ENCODE assay signal across 18 cellular contexts in genomic region chr3:1118074-1118473, GRCh38. TPM values are rescaled to one million over a fixed set of nuclear protein-coding genes. Genes with fewer than 3 reads are reported as not detected.
A peak's percentile ranks its signal among the peaks of the same experiment; 100 is the strongest.
DNase-seq lines count a peak whose midpoint lies in the region; ATAC-seq and TF ChIP-seq lines count a peak whose summit lies in the region.
"Had no signal": no experiment of that assay in that cellular context is flagged by ENCODE, and none has a peak within 500 bp of the region (broad histone marks: within the 10 kb centered on the region; RNA-seq: fewer than 3 reads in every experiment).

No MANE protein-coding gene starts in this region.

- peak; percentile 100 for ATAC-seq in RWPE2 (ENCODE audit: low read depth)
- ATAC-seq in HG02840 (IDR thresholded peaks at IDR 0.05; ENCODE audit: low FRiP score, unreplicated experiment) = no peak
- ATAC-seq: CD8-positive, alpha-beta T cell; effector memory CD8-positive, alpha-beta T cell; natural killer cell treated with Interleukin-12 subunit alpha and Interleukin-12 subunit beta and Interleukin-15 and Interleukin-18, amount 100 ng/mL, for 72 hours had no signal

- peaks cover 2% of the 10 kb centered on the region for H3K9me3 ChIP-seq in RWPE2 (ENCODE audit: severe bottlenecking)

- H3K4me3 ChIP-seq in RWPE2 (ENCODE audit: severe bottlenecking) = no peak overlapping the region
- H3K4me3 ChIP-seq in epithelial cell of proximal tubule (ENCODE audit: low read depth, low read length) = no peak overlapping the region
- H3K4me3 ChIP-seq: lung had no signal

- DNase-seq in Daoy (ENCODE audit: low read depth) (peak; percentile 0), RWPE2 (ENCODE audit: low spot score) (no peak), epithelial cell of proximal tubule (ENCODE audit: low read depth) (peak; percentile 61), nephron progenitor cell (no peak), dermis blood vessel endothelial cell (no peak), UCSD-AML1 (lab: John Stamatoyannopoulos, UW; ENCODE audit: unreplicated experiment) (no peak)
- DNase-seq in activated effector memory CD4-positive, alpha-beta T cell treated with anti-CD3 and anti-CD28 coated beads, Interleukin-2, amount 50 U/mL, for 16 hours = no peak
- DNase-seq: activated CD4-positive, alpha-beta T cell treated with anti-CD3 and anti-CD28 coated beads, Interleukin-2, amount 10 ng/mL, durations not matched to agents 7 days and 5 days; CD8-positive, alpha-beta T cell; effector memory CD8-positive, alpha-beta T cell; NCI-H146 had no signal

- H3K27me3 ChIP-seq in RWPE2 (ENCODE audit: insufficient read depth, poor library complexity, severe bottlenecking) = no peaks in the 10 kb centered on the region

- no peaks in the 10 kb centered on the region for H3K36me3 Mint-ChIP-seq in nephron progenitor cell (ENCODE audit: low read depth)
- H3K36me3 Mint-ChIP-seq: activated naive CD4-positive, alpha-beta T cell treated with anti-CD3 and anti-CD28 coated beads, Interleukin-2, amount 50 U/mL, for 24 hours; CD8-positive, alpha-beta T cell; natural killer cell treated with Interleukin-12 subunit alpha and Interleukin-12 subunit beta and Interleukin-15 and Interleukin-18, amount 100 ng/mL, for 72 hours had no signal

- H3K27ac ChIP-seq in RWPE2 (ENCODE audit: poor library complexity, severe bottlenecking) = no peak overlapping the region

- H3K4me1 ChIP-seq in RWPE2 (ENCODE audit: insufficient read depth, poor library complexity, severe bottlenecking) = peaks cover 2% of the 10 kb centered on the region

- no peak for TF ChIP-seq CTCF in RWPE2 (IDR thresholded peaks at IDR 0.05; ENCODE audit: poor library complexity, severe bottlenecking)
- TF ChIP-seq CTCF in epithelial cell of proximal tubule (conservative IDR thresholded peaks at IDR 0.05; ENCODE audit: low read depth, low read length) = no peak
- no peak for TF ChIP-seq CTCF in nephron progenitor cell (IDR thresholded peaks at IDR 0.05)

- H3K36me3 ChIP-seq in RWPE2 (ENCODE audit: low read depth) = no peaks in the 10 kb centered on the region

- H3K4me1 Mint-ChIP-seq in nephron progenitor cell = no peaks in the 10 kb centered on the region
- H3K4me1 Mint-ChIP-seq: activated CD4-positive, alpha-beta T cell treated with anti-CD3 and anti-CD28 coated beads, Interleukin-2, amount 10 ng/mL, durations not matched to agents 7 days and 5 days; activated naive CD4-positive, alpha-beta T cell treated with anti-CD3 and anti-CD28 coated beads, Interleukin-2, amount 50 U/mL, for 24 hours had no signal

- no peaks in the 10 kb centered on the region for H3K27me3 Mint-ChIP-seq in nephron progenitor cell (ENCODE audit: low read depth, poor library complexity)
- H3K27me3 Mint-ChIP-seq: activated CD4-positive, alpha-beta T cell treated with anti-CD3 and anti-CD28 coated beads, Interleukin-2, amount 10 ng/mL, durations not matched to agents 7 days and 5 days; activated naive CD4-positive, alpha-beta T cell treated with anti-CD3 and anti-CD28 coated beads, Interleukin-2, amount 50 U/mL, for 24 hours; effector memory CD8-positive, alpha-beta T cell; natural killer cell treated with Interleukin-12 subunit alpha and Interleukin-12 subunit beta and Interleukin-15 and Interleukin-18, amount 100 ng/mL, for 72 hours; stimulated activated naive CD8-positive, alpha-beta T cell treated with anti-CD3 and anti-CD28 coated beads, Interleukin-15, Interleukin-2, amounts not matched to agents 100 ng/mL and 50 ng/mL, for 24 hours had no signal

- no peaks in the 10 kb centered on the region for H3K9me3 Mint-ChIP-seq in nephron progenitor cell
- H3K9me3 Mint-ChIP-seq: activated naive CD4-positive, alpha-beta T cell treated with anti-CD3 and anti-CD28 coated beads, Interleukin-2, amount 50 U/mL, for 24 hours had no signal

- H3K4me3 Mint-ChIP-seq in nephron progenitor cell = no peak overlapping the region
- H3K4me3 Mint-ChIP-seq: activated CD4-positive, alpha-beta T cell treated with anti-CD3 and anti-CD28 coated beads, Interleukin-2, amount 10 ng/mL, durations not matched to agents 7 days and 5 days; activated naive CD4-positive, alpha-beta T cell treated with anti-CD3 and anti-CD28 coated beads, Interleukin-2, amount 50 U/mL, for 24 hours; CD8-positive, alpha-beta T cell; effector memory CD8-positive, alpha-beta T cell; natural killer cell treated with Interleukin-12 subunit alpha and Interleukin-12 subunit beta and Interleukin-15 and Interleukin-18, amount 100 ng/mL, for 72 hours; stimulated activated naive CD8-positive, alpha-beta T cell treated with anti-CD3 and anti-CD28 coated beads, Interleukin-15, Interleukin-2, amounts not matched to agents 100 ng/mL and 50 ng/mL, for 24 hours had no signal

- H3K27ac Mint-ChIP-seq in nephron progenitor cell = peak overlapping the region; percentile 22
- H3K27ac Mint-ChIP-seq: activated CD4-positive, alpha-beta T cell treated with anti-CD3 and anti-CD28 coated beads, Interleukin-2, amount 10 ng/mL, durations not matched to agents 7 days and 5 days; activated naive CD4-positive, alpha-beta T cell treated with anti-CD3 and anti-CD28 coated beads, Interleukin-2, amount 50 U/mL, for 24 hours; CD8-positive, alpha-beta T cell; effector memory CD8-positive, alpha-beta T cell; natural killer cell treated with Interleukin-12 subunit alpha and Interleukin-12 subunit beta and Interleukin-15 and Interleukin-18, amount 100 ng/mL, for 72 hours; stimulated activated naive CD8-positive, alpha-beta T cell treated with anti-CD3 and anti-CD28 coated beads, Interleukin-15, Interleukin-2, amounts not matched to agents 100 ng/mL and 50 ng/mL, for 24 hours had no signal

RNA-seq across cellular contexts. Expression of gene CNTN6, which starts 25.2 kb away (rescaled TPM):
- total RNA-seq in Daoy (2014; rRNA removed; shearing (Covaris generic)) = not detected in 2 replicates
- 0.12 TPM in 1 of 2 replicates, not detected in the other for total RNA-seq in epithelial cell of proximal tubule
- not detected in 2 replicates for total RNA-seq in dermis blood vessel endothelial cell
- total RNA-seq: activated CD4-positive, alpha-beta T cell treated with anti-CD3 and anti-CD28 coated beads, Interleukin-2, amount 10 ng/mL, durations not matched to agents 7 days and 5 days; CD8-positive, alpha-beta T cell; LHCN-M2; natural killer cell treated with Interleukin-12 subunit alpha and Interleukin-12 subunit beta and Interleukin-15 and Interleukin-18, amount 100 ng/mL, for 72 hours; pulmonary artery endothelial cell had no signal

Comparison
In these comparisons a context has a peak if more than half of its experiments do, and no peak if none do; other contexts are left out.
1. DNase-seq: peak in Daoy (single experiment) and epithelial cell of proximal tubule (single experiment); none in RWPE2 (single experiment), nephron progenitor cell (single experiment), dermis blood vessel endothelial cell (single experiment), UCSD-AML1 (single experiment) and activated effector memory CD4-positive, alpha-beta T cell treated with anti-CD3 and anti-CD28 coated beads, Interleukin-2, amount 50 U/mL, for 16 hours (single experiment).